ENCODE assay signal across 13 cellular contexts in the genomic region with DNA sequence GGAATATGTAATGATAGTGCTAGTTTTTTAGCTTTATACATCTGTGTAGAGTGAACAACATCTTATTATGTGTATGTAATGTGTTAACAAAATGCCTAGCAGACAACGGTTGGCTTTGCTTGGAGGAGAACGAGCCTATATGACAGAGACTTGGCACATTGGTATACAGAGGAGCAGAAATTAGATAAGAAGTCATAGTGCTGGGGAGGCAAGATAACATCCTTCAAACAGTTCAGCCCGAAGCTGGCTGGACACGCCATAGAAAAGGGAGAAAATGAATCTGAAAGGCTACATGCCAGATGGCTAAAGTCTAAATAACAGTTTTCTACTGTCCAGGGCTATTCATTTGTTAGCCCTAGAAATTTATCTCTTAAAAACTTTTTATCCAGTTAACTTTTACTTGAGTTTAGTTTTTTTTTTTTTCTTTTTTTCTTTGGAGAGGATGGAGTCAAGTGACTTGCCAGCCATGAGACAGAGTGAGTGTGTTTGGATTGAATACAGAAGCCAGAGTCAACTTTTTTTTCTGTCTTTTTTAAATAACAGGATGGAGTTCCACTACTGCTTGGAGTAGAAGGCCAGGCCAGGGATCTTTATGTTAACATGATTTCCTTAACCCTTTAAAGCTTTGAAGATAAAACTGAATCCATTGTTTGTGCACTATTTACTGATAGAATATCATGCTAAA.
DNase-seq lines count a peak whose midpoint lies in the region; ATAC-seq and TF ChIP-seq lines count a peak whose summit lies in the region.
"Had no signal": no experiment of that assay in that cellular context is flagged by ENCODE, and none has a peak within 500 bp of the region (broad histone marks: within the 10 kb centered on the region; RNA-seq: fewer than 3 reads in every experiment).

No MANE protein-coding gene starts in this region.

- no peak overlapping the region for H3K9ac ChIP-seq in smooth muscle cell (ENCODE audit: low read depth)

- TF ChIP-seq POLR2A in erythroblast (IDR thresholded peaks at IDR 0.05; ENCODE audit: low read length): no peak

- peak overlapping the region; percentile 38 for H2AFZ ChIP-seq in smooth muscle cell (ENCODE audit: low read depth)

- DNase-seq in HUDEP-2 (lab: John Stamatoyannopoulos, UW; ENCODE audit: unreplicated experiment in 76 of 76) (peak in 65 of 76 experiments; percentile 1 to 81 (median 40)), erythroblast (lab: John Stamatoyannopoulos, UW) (peak; percentile 37 to 62), lung (ENCODE audit: low spot score) (no peak), smooth muscle cell (lab: John Stamatoyannopoulos, UW; ENCODE audit: unreplicated experiment) (no peak)
- no peak for DNase-seq in stimulated activated CD4-positive, alpha-beta T cell treated with anti-CD3 and anti-CD28 coated beads, Interleukin-12 subunit alpha, Interleukin-12 subunit beta, amount 100 ng/mL, for 4 hours
- DNase-seq: activated CD4-positive, alpha-beta T cell treated with anti-CD3 and anti-CD28 coated beads, Interleukin-2, amount 50 U/mL, for 1 hour; activated gamma-delta T cell treated with Interleukin-2 at 50 U/mL for 16 hours; DMS 273 treated with DMSO at 0.1 percent for 48 hours; MG63; NCI-H2171 treated with DMSO at 0.1 percent for 48 hours had no signal

- H3K9me3 ChIP-seq in lung (ENCODE audit: control insufficient read depth in 2 of 2, insufficient read depth in 1 of 2, low read length in 1 of 2) (no peaks in the 10 kb centered on the region), smooth muscle cell (replicated peaks; ENCODE audit: low read depth) (no peaks in the 10 kb centered on the region)
- H3K9me3 ChIP-seq: MG63 had no signal

- no peaks in the 10 kb centered on the region for H3K79me2 ChIP-seq in smooth muscle cell (ENCODE audit: low read depth)

- no peaks in the 10 kb centered on the region for H4K20me1 ChIP-seq in smooth muscle cell (ENCODE audit: low read depth)

- H3K36me3 ChIP-seq in lung (ENCODE audit: control insufficient read depth in 2 of 2, insufficient read depth in 2 of 2, low read length in 2 of 2) (no peaks in the 10 kb centered on the region), smooth muscle cell (ENCODE audit: low read depth) (no peaks in the 10 kb centered on the region)
- H3K36me3 ChIP-seq: MG63 had no signal

- H3F3A ChIP-seq in smooth muscle cell (ENCODE audit: low read depth): peaks cover 19% of the 10 kb centered on the region

- WGBS in lung, 2 donors: 75 to 78% methylated on average over 4 of the region's 4 CpGs
- 46% methylated on average over 4 of the region's 4 CpGs for WGBS in smooth muscle cell (ENCODE audit: low lambda C conversion rate)

- H3K27ac ChIP-seq in lung (ENCODE audit: low read depth in 1 of 2, low read length in 1 of 2) (peak overlapping the region; percentile 46 to 92), smooth muscle cell (ENCODE audit: low read depth) (no peak overlapping the region)

- ATAC-seq in lung (ENCODE audit: insufficient read depth, low FRiP score) (no peak), HG02884 (IDR thresholded peaks at IDR 0.05; ENCODE audit: unreplicated experiment) (no peak), GM21447 (IDR thresholded peaks at IDR 0.05; ENCODE audit: unreplicated experiment) (no peak), GM18858 (IDR thresholded peaks at IDR 0.05; ENCODE audit: unreplicated experiment) (no peak)

- H3K27me3 ChIP-seq in lung (ENCODE audit: control insufficient read depth, insufficient read depth): no peaks in the 10 kb centered on the region
- H3K27me3 ChIP-seq in smooth muscle cell (ENCODE audit: low read depth): no peaks in the 10 kb centered on the region
- H3K27me3 ChIP-seq: MG63 had no signal

- TF ChIP-seq CTCF in lung (IDR thresholded peaks at IDR 0.05; ENCODE audit: control extremely low read depth, extremely low read depth): no peak
- TF ChIP-seq CTCF in smooth muscle cell (IDR thresholded peaks at IDR 0.05; ENCODE audit: borderline replicate concordance, insufficient read depth, poor library complexity, severe bottlenecking): no peak

- peaks cover 2 to 16% of the 10 kb centered on the region in 2 donors for H3K4me1 ChIP-seq in lung (ENCODE audit: control insufficient read depth in 2 of 2, insufficient read depth in 2 of 2, low read length in 2 of 2)
- peaks cover 8% of the 10 kb centered on the region for H3K4me1 ChIP-seq in smooth muscle cell (ENCODE audit: low read depth)

- no peak overlapping the region for H3K4me2 ChIP-seq in smooth muscle cell

- H3K4me3 ChIP-seq in lung: no peak overlapping the region
- no peak overlapping the region for H3K4me3 ChIP-seq in smooth muscle cell
- H3K4me3 ChIP-seq: MG63 had no signal

Comparison
In these comparisons a context has a peak if more than half of its experiments do, and no peak if none do; other contexts are left out.
1. DNase-seq: peak in HUDEP-2 (65 of 76) and erythroblast (2 of 2); none in lung (single experiment), smooth muscle cell (single experiment) and stimulated activated CD4-positive, alpha-beta T cell treated with anti-CD3 and anti-CD28 coated beads, Interleukin-12 subunit alpha, Interleukin-12 subunit beta, amount 100 ng/mL, for 4 hours (single experiment).